8 cellular contexts compared by ENCODE assay signal in genomic region chr17:43021739-43022512, GRCh38. TPM values are rescaled to one million over a fixed set of nuclear protein-coding genes. Genes with fewer than 3 reads are reported as not detected.
DNase-seq lines count a peak whose midpoint lies in the region; ATAC-seq, FAIRE-seq and TF ChIP-seq lines count a peak whose summit lies in the region.

TSS of gene VAT1 (minus strand) at chr17:43022385. CDS start at chr17:43022322, 63 bp downstream.

- intact Hi-C loops in adrenal gland (cut with DNase I) = loop anchor here (5.0 to 10.0 kb wide), 4 partner anchors 63 to 293 kb away; partner anchors contain the start of gene NBR1 (in 1 of the 2)
- intact Hi-C loops in ovary (cut with DNase I) = loop anchor here in 3 of 4 donors (5.0 to 10.0 kb wide), 6 partner anchors 105 to 293 kb away; partner anchors contain the start of genes NBR1 (in 2 of the 3), BRCA1 (in 1 of the 3) and TMEM106A (in 1 of the 3)

- DNase-seq in GM12891 (ENCODE audit: insufficient read length, low spot score) = peak; percentile 68
- DNase-seq in NB4 (ENCODE audit: low read depth) = peak; percentile 83
- DNase-seq in T follicular helper cell (ENCODE audit: low read depth) = peak; percentile 50
- peak; percentile 76 to 86 (median 81) for DNase-seq in adrenal gland
- peak; percentile 84 to 88 for DNase-seq in cardiac muscle cell (ENCODE audit: low read depth in 1 of 2, low spot score in 1 of 2)
- DNase-seq in ovary = peak; percentile 79 to 88 (median 83)
- DNase-seq in ureter (ENCODE audit: low spot score) = peak; percentile 84

- TF ChIP-seq POLR2A in GM12891 (IDR thresholded peaks at IDR 0.05; ENCODE audit: low read depth, low read length) (no peak), NB4 (IDR thresholded peaks at IDR 0.05; ENCODE audit: extremely low read depth, insufficient read length) (peak; percentile 48), adrenal gland (IDR thresholded peaks at IDR 0.05) (peak; percentile 27 to 86), ovary (IDR thresholded peaks at IDR 0.05) (peak; percentile 65)

- H3K27me3 ChIP-seq in adrenal gland (no peaks in the 10 kb centered on the region), cardiac muscle cell (no peaks in the 10 kb centered on the region), ovary (no peaks in the 10 kb centered on the region)

- FAIRE-seq in GM12891 (lab: Jason Lieb, UNC) = peak; percentile 93

- H3K4me1 ChIP-seq in adrenal gland (replicated peaks in 1 of 2) (peaks cover 25 to 42% of the 10 kb centered on the region in 2 donors), cardiac muscle cell (ENCODE audit: low read depth) (peaks cover 33% of the 10 kb centered on the region), ovary (ENCODE audit: insufficient read depth) (peaks cover 14% of the 10 kb centered on the region)

- H3K4me3 ChIP-seq in NB4 (ENCODE audit: low read depth, low read length) (peak within 1 kb of the TSS; percentile 71), adrenal gland (peak within 1 kb of the TSS; percentile 78 to 94 (median 84)), cardiac muscle cell (peak within 1 kb of the TSS; percentile 97), ovary (peak within 1 kb of the TSS; percentile 81)

- TF ChIP-seq CTCF in NB4 (IDR thresholded peaks at IDR 0.05; ENCODE audit: low read depth, low read length) (no peak), adrenal gland (IDR thresholded peaks at IDR 0.05) (no peak), cardiac muscle cell (IDR thresholded peaks at IDR 0.05; ENCODE audit: low read depth, low read length) (no peak), ovary (IDR thresholded peaks at IDR 0.05) (no peak)

- H3K36me3 ChIP-seq in adrenal gland (replicated peaks in 1 of 2) (peaks cover 0 to 13% of the 10 kb centered on the region in 2 donors), cardiac muscle cell (no peaks in the 10 kb centered on the region), ovary (no peaks in the 10 kb centered on the region)

- H3K27ac ChIP-seq in adrenal gland (peak within 1 kb of the TSS; percentile 87 to 98 (median 96)), cardiac muscle cell (peak within 1 kb of the TSS; percentile 85), ovary (peak within 1 kb of the TSS; percentile 90 to 92)

- ATAC-seq in HG03571 (IDR thresholded peaks at IDR 0.05; ENCODE audit: unreplicated experiment) = no peak

- H3K9me3 ChIP-seq in adrenal gland (replicated peaks in 1 of 3) (no peaks in the 10 kb centered on the region), cardiac muscle cell (ENCODE audit: low read depth) (no peaks in the 10 kb centered on the region), ovary (no peaks in the 10 kb centered on the region)

- no peak for TF ChIP-seq EP300 in ovary (IDR thresholded peaks at IDR 0.05)

- WGBS in adrenal gland, 4 donors = 0 to 2% (median 1%) methylated on average over 17 to 80 of the region's 80 CpGs
- WGBS in ovary, 3 donors = 1% methylated on average over 69 to 80 of the region's 80 CpGs

TF ChIP-seq in GM12891, 5 proteins besides CTCF, POLR2A, EP300 and RAD21:
- TF ChIP-seq SPI1 (IDR thresholded peaks at IDR 0.05; ENCODE audit: low read depth, low read length) = no peak
- TF ChIP-seq POLR2AphosphoS5 (IDR thresholded peaks at IDR 0.05; ENCODE audit: low read depth, low read length) = no peak
- TF ChIP-seq PAX5 (IDR thresholded peaks at IDR 0.05; ENCODE audit: insufficient read depth, low read length, severe bottlenecking) = no peak
- no peak for TF ChIP-seq POU2F2 (IDR thresholded peaks at IDR 0.05; ENCODE audit: low read depth, low read length)
- no peak for TF ChIP-seq TAF1 (IDR thresholded peaks at IDR 0.05; ENCODE audit: low read depth, low read length)

RNA-seq across cellular contexts. Expression of gene VAT1, which starts in this region (rescaled TPM):
- 13.0 TPM for polyA plus RNA-seq in GM12891 (2012; ENCODE audit: low read depth, missing spikeins)
- total RNA-seq in adrenal gland = 100 to 1,000 TPM; 418 to 744 (median 465) TPM
- 100 to 1,000 TPM; 177 to 311 (median 269) TPM for polyA plus RNA-seq in adrenal gland
- total RNA-seq in cardiac muscle cell = 264 and 312 TPM in 2 replicates
- polyA plus RNA-seq in cardiac muscle cell = 207 and 216 TPM in 2 replicates
- 100 to 1,000 TPM; 121 to 421 (median 356) TPM for total RNA-seq in ovary
- 100 to 1,000 TPM; 217 to 251 TPM for polyA plus RNA-seq in ovary
- total RNA-seq in ureter = 128 TPM
